ENCODE assay signal across 8 cellular contexts in the genomic region with DNA sequence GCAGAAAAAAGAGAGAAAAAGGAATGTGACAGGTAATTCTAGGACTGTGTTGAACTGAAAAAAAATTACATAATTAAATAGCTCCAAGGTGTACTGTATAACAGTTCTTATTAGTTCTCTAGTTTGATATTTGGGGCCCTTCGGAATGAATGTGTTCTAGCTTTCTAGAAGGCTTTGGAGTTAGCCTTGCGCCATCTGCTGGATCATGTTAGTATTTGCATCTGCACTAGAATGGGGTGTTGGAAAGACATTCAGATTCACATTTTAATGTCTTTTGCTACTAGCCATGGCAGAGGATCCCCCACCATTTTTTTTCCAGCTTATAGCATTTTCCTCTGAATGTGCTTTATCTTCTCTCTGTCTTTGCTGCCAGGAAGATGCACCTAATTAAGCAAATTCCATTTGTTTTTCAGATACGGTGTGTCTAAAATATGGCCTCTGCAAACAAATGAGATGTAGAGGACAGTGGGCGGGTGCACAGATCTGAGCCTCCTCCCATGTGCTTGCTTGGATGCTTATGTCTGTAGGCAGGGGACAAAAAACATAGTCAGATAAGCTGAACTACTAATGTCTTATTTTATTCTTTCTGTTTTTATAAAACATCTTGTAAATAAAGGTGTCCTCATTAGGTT.
DNase-seq lines count a peak whose midpoint lies in the region; ATAC-seq and TF ChIP-seq lines count a peak whose summit lies in the region.

No MANE protein-coding gene starts in this region.

- 19% methylated on average over 4 of the region's 4 CpGs for WGBS in tibial nerve, 2 donors

- TF ChIP-seq POLR2A in tibial nerve (IDR thresholded peaks at IDR 0.05): no peak

- CTCF ChIA-PET in activated CD4-positive, alpha-beta memory T cell treated with anti-CD3 and anti-CD28 coated beads, Interleukin-2, amount 10 ng/mL, durations not matched to agents 7 days and 5 days (lab: Charles Lee): interaction anchor here (0.8 to 3.9 kb wide), 13 partner anchors 9 to 272 kb away, joined by 3 to 23 read pairs (median 3); a partner anchor contains a TSS

- no peaks in the 10 kb centered on the region for H3K27me3 ChIP-seq in tibial nerve

- H3K36me3 Mint-ChIP-seq in activated CD4-positive, alpha-beta memory T cell treated with anti-CD3 and anti-CD28 coated beads, Interleukin-2, amount 10 ng/mL, durations not matched to agents 7 days and 5 days (ENCODE audit: low read depth): no peaks in the 10 kb centered on the region
- H3K36me3 Mint-ChIP-seq in neural crest cell (ENCODE audit: low read depth): no peaks in the 10 kb centered on the region

- no peaks in the 10 kb centered on the region for H3K27me3 Mint-ChIP-seq in activated CD4-positive, alpha-beta memory T cell treated with anti-CD3 and anti-CD28 coated beads, Interleukin-2, amount 10 ng/mL, durations not matched to agents 7 days and 5 days
- H3K27me3 Mint-ChIP-seq in neural crest cell (ENCODE audit: low read depth): no peaks in the 10 kb centered on the region

- DNase-seq in DMS 273 treated with DMSO at 0.1 percent for 48 hours (lab: John Stamatoyannopoulos, UW): peak; percentile 47
- DNase-seq in NCI-H446 treated with DMSO at 0.1 percent for 48 hours (lab: John Stamatoyannopoulos, UW): peak; percentile 49
- peak; percentile 38 for DNase-seq in activated CD4-positive, alpha-beta memory T cell treated with anti-CD3 and anti-CD28 coated beads, Interleukin-2, amount 10 ng/mL, durations not matched to agents 7 days and 5 days
- peak; percentile 60 for DNase-seq in fibroblast of gingiva (ENCODE audit: low read depth)
- peak; percentile 53 for DNase-seq in neural crest cell (ENCODE audit: low read depth, low spot score)
- DNase-seq in tibial nerve (ENCODE audit: low spot score in 2 of 2): peak in 1 of 2 donors; percentile 61

- peak; percentile 88 for TF ChIP-seq CTCF in neural crest cell (conservative IDR thresholded peaks at IDR 0.05)
- peak; percentile 72 to 81 (median 80) for TF ChIP-seq CTCF in tibial nerve (IDR thresholded peaks at IDR 0.05)

- no peaks in the 10 kb centered on the region for H3K9me3 Mint-ChIP-seq in activated CD4-positive, alpha-beta memory T cell treated with anti-CD3 and anti-CD28 coated beads, Interleukin-2, amount 10 ng/mL, durations not matched to agents 7 days and 5 days
- no peaks in the 10 kb centered on the region for H3K9me3 Mint-ChIP-seq in neural crest cell

- no peaks in the 10 kb centered on the region for H3K36me3 ChIP-seq in tibial nerve

- H3K4me3 Mint-ChIP-seq in activated CD4-positive, alpha-beta memory T cell treated with anti-CD3 and anti-CD28 coated beads, Interleukin-2, amount 10 ng/mL, durations not matched to agents 7 days and 5 days: no peak overlapping the region
- no peak overlapping the region for H3K4me3 Mint-ChIP-seq in neural crest cell

- ATAC-seq in GM19438 (IDR thresholded peaks at IDR 0.05; ENCODE audit: low read depth, unreplicated experiment) (peak; percentile 76), HG03442 (IDR thresholded peaks at IDR 0.05; ENCODE audit: unreplicated experiment) (peak; percentile 75)

- POLR2A ChIA-PET in activated CD4-positive, alpha-beta memory T cell treated with anti-CD3 and anti-CD28 coated beads, Interleukin-2, amount 10 ng/mL, durations not matched to agents 7 days and 5 days (lab: Charles Lee): no interaction called here

- peaks cover 0 to 30% (median 2%) of the 10 kb centered on the region in 4 donors for H3K4me1 ChIP-seq in tibial nerve

- peaks cover 1% of the 10 kb centered on the region for H3K4me1 Mint-ChIP-seq in activated CD4-positive, alpha-beta memory T cell treated with anti-CD3 and anti-CD28 coated beads, Interleukin-2, amount 10 ng/mL, durations not matched to agents 7 days and 5 days
- peaks cover 6% of the 10 kb centered on the region for H3K4me1 Mint-ChIP-seq in neural crest cell

- no peak for TF ChIP-seq EP300 in tibial nerve (IDR thresholded peaks at IDR 0.05)

- H3K4me3 ChIP-seq in tibial nerve: no peak overlapping the region

- no peaks in the 10 kb centered on the region for H3K9me3 ChIP-seq in tibial nerve

- H3K27ac ChIP-seq in tibial nerve: peak overlapping the region in 2 of 4 donors; percentile 68 to 69

- H3K27ac Mint-ChIP-seq in activated CD4-positive, alpha-beta memory T cell treated with anti-CD3 and anti-CD28 coated beads, Interleukin-2, amount 10 ng/mL, durations not matched to agents 7 days and 5 days: no peak overlapping the region
- H3K27ac Mint-ChIP-seq in neural crest cell (ENCODE audit: unreplicated experiment): no peak overlapping the region
